ENCODE assay signal across 10 cellular contexts in genomic region chr6:119501798-119502483, GRCh38.
DNase-seq lines count a peak whose midpoint lies in the region; ATAC-seq and FAIRE-seq lines count a peak whose summit lies in the region.
"Had no signal": no experiment of that assay in that cellular context is flagged by ENCODE, and none has a peak within 500 bp of the region (broad histone marks: within the 10 kb centered on the region; RNA-seq: fewer than 3 reads in every experiment).

No MANE protein-coding gene starts in this region.

- ATAC-seq in GM21723 (IDR thresholded peaks at IDR 0.05; ENCODE audit: unreplicated experiment) (peak; percentile 69), HG03175 (IDR thresholded peaks at IDR 0.05; ENCODE audit: unreplicated experiment) (peak; percentile 89), left lobe of liver (peak; percentile 67)
- ATAC-seq: Right ventricle myocardium inferior had no signal

- H3K27me3 ChIP-seq in MG63, result no peaks in the 10 kb centered on the region

- DNase-seq in GM19239 (ENCODE audit: insufficient read length, low spot score) (peak; percentile 1), left lobe of liver (ENCODE audit: low spot score) (no peak), retina (no peak), ecto neural progenitor cell (ENCODE audit: low spot score) (no peak), MG63 (no peak)
- DNase-seq: activated naive CD4-positive, alpha-beta T cell; stimulated activated CD4-positive, alpha-beta T cell treated with anti-CD3 and anti-CD28 coated beads, Interleukin-15, amount 100 ng/mL, for 24 hours had no signal

- H3K4me3 ChIP-seq in MG63, result no peak overlapping the region

- H3K9me3 ChIP-seq in MG63, result no peaks in the 10 kb centered on the region

- H3K36me3 ChIP-seq in MG63, result no peaks in the 10 kb centered on the region

- peak; percentile 42 for FAIRE-seq in GM19239 (lab: Jason Lieb, UNC)
